8 cellular contexts compared by ENCODE assay signal in genomic region chr10:73168486-73168844, GRCh38. TPM values are rescaled to one million over a fixed set of nuclear protein-coding genes. Genes with fewer than 3 reads are reported as not detected.
DNase-seq lines count a peak whose midpoint lies in the region; ATAC-seq, FAIRE-seq and TF ChIP-seq lines count a peak whose summit lies in the region.

No MANE protein-coding gene starts in this region.

- intact Hi-C loops in body of pancreas (cut with DNase I): loop anchor here (10.0 kb wide), 1 partner anchor 64 kb away; no protein-coding TSS in a partner anchor
- intact Hi-C loops in HepG2 (cut with micrococcal nuclease; ENCODE audit: unreplicated experiment): loop anchor here (2.0 kb wide), 3 partner anchors 50 to 78 kb away; partner anchors contain the start of genes DNAJC9 and P4HA1

- TF ChIP-seq POLR2A in body of pancreas (IDR thresholded peaks at IDR 0.05): no peak
- TF ChIP-seq POLR2A in HepG2 (IDR thresholded peaks at IDR 0.05; ENCODE audit: insufficient read depth in 1 of 2, low read depth in 2 of 2, low read length in 2 of 2): 0 out of 4 replicates have a peak, but pooled peaks of 1 of the 2 experiments have one; percentile 1

- H3K4me3 ChIP-seq in HUES48 (ENCODE audit: low read depth, low read length) (peak overlapping the region; percentile 99), body of pancreas (peak overlapping the region; percentile 60 to 92), HepG2 (replicated peaks in 1 of 3; ENCODE audit: insufficient read depth in 1 of 3, low read depth in 2 of 3, low read length in 3 of 3) (peak overlapping the region; percentile 80 to 89 (median 84))

- WGBS in body of pancreas, 2 donors: 0% methylated on average over 6 of the region's 6 CpGs
- 2% methylated on average over 6 of the region's 6 CpGs for WGBS in HepG2 (ENCODE audit: low lambda C conversion rate)

- ATAC-seq in activated CD8-positive, alpha-beta memory T cell treated with anti-CD3 and anti-CD28 coated beads, Interleukin-2, amount 10 ng/mL, durations not matched to agents 7 days and 5 days: no peak
- ATAC-seq in body of pancreas (peak; percentile 12), HepG2 (peak; percentile 74), HG03520 (IDR thresholded peaks at IDR 0.05; ENCODE audit: unreplicated experiment) (no peak)

- POLR2A ChIA-PET in HepG2 (lab: Yijun Ruan, JAX): interaction anchor here (0.8 to 3.2 kb wide), 12 partner anchors 11 to 334 kb away, joined by 3 to 20 read pairs (median 4); partner anchors contain the start of genes DNAJC9, NUDT13 and P4HA1

- H3K4me1 Mint-ChIP-seq in activated CD8-positive, alpha-beta memory T cell treated with anti-CD3 and anti-CD28 coated beads, Interleukin-2, amount 10 ng/mL, durations not matched to agents 7 days and 5 days: peaks cover 34% of the 10 kb centered on the region
- H3K4me1 Mint-ChIP-seq in type B pancreatic cell (ENCODE audit: unreplicated experiment): peaks cover 10% of the 10 kb centered on the region

- CTCF ChIA-PET in activated CD8-positive, alpha-beta memory T cell treated with anti-CD3 and anti-CD28 coated beads, Interleukin-2, amount 10 ng/mL, durations not matched to agents 7 days and 5 days (lab: Charles Lee): interaction anchor here (0.7 to 3.4 kb wide), 5 partner anchors 10 to 476 kb away, joined by 3 to 23 read pairs (median 4); no protein-coding TSS in a partner anchor
- CTCF ChIA-PET in HepG2 (lab: Yijun Ruan, JAX; ENCODE audit: low intra/inter-chr PET ratio, low total read pairs): interaction anchor here (1.8 kb wide), 1 partner anchor 51 kb away, joined by 4 read pairs; no protein-coding TSS in a partner anchor

- TF ChIP-seq EP300 in HepG2 (IDR thresholded peaks at IDR 0.05; ENCODE audit: low read depth in 2 of 2, low read length in 2 of 2): no peak
- TF ChIP-seq EP300 in HepG2 (CRISPR knock-in tag; IDR thresholded peaks at IDR 0.05; ENCODE audit: borderline replicate concordance): no peak

- peaks cover 34% of the 10 kb centered on the region for H3K79me2 ChIP-seq in HepG2 (ENCODE audit: insufficient read depth, low read length)

- peak overlapping the region; percentile 1 for H2AFZ ChIP-seq in HepG2 (ENCODE audit: low read length)

- no peak for DNase-seq in activated CD8-positive, alpha-beta memory T cell treated with anti-CD3 and anti-CD28 coated beads, Interleukin-2, amount 10 ng/mL, durations not matched to agents 7 days and 5 days
- no peak for DNase-seq in activated CD8-positive, alpha-beta memory T cell treated with anti-CD3 and anti-CD28 coated beads for 24 hours
- DNase-seq in body of pancreas (no peak), HepG2 (ENCODE audit: low spot score) (peak; percentile 47), type B pancreatic cell (ENCODE audit: extremely low spot score, unreplicated experiment) (no peak), NCI-H1417 treated with DMSO at 0.1 percent for 48 hours (lab: John Stamatoyannopoulos, UW) (no peak)

- no peak for TF ChIP-seq RAD21 in HepG2 (CRISPR knock-in tag; IDR thresholded peaks at IDR 0.05)

- H3K9me3 Mint-ChIP-seq in activated CD8-positive, alpha-beta memory T cell treated with anti-CD3 and anti-CD28 coated beads, Interleukin-2, amount 10 ng/mL, durations not matched to agents 7 days and 5 days (ENCODE audit: low read depth): no peaks in the 10 kb centered on the region
- H3K9me3 Mint-ChIP-seq in type B pancreatic cell: no peaks in the 10 kb centered on the region

- no peaks in the 10 kb centered on the region for H3K27me3 Mint-ChIP-seq in activated CD8-positive, alpha-beta memory T cell treated with anti-CD3 and anti-CD28 coated beads, Interleukin-2, amount 10 ng/mL, durations not matched to agents 7 days and 5 days
- H3K27me3 Mint-ChIP-seq in type B pancreatic cell: no peaks in the 10 kb centered on the region

- H3K9ac ChIP-seq in HUES48 (ENCODE audit: low read depth, low read length): peak overlapping the region; percentile 65
- peak overlapping the region; percentile 93 for H3K9ac ChIP-seq in HepG2 (ENCODE audit: insufficient read depth, low read depth, low read length)

- H3K9me3 ChIP-seq in HUES48 (ENCODE audit: control insufficient read depth, insufficient read depth, low read length) (no peaks in the 10 kb centered on the region), body of pancreas (no peaks in the 10 kb centered on the region), HepG2 (ENCODE audit: low read length) (no peaks in the 10 kb centered on the region)

- TF ChIP-seq CTCF in body of pancreas (IDR thresholded peaks at IDR 0.05): no peak
- TF ChIP-seq CTCF in HepG2 (CRISPR knock-in tag; IDR thresholded peaks at IDR 0.05): no peak
- TF ChIP-seq CTCF in type B pancreatic cell (conservative IDR thresholded peaks at IDR 0.05): no peak

- H4K20me1 ChIP-seq in HepG2 (ENCODE audit: insufficient read depth, low read length): no peaks in the 10 kb centered on the region

- peak overlapping the region; percentile 99 for H3K4me3 Mint-ChIP-seq in activated CD8-positive, alpha-beta memory T cell treated with anti-CD3 and anti-CD28 coated beads, Interleukin-2, amount 10 ng/mL, durations not matched to agents 7 days and 5 days
- peak overlapping the region; percentile 100 for H3K4me3 Mint-ChIP-seq in type B pancreatic cell

- H3K36me3 ChIP-seq in HUES48 (ENCODE audit: control insufficient read depth, insufficient read depth, low read length): peaks cover 9% of the 10 kb centered on the region
- peaks cover 0 to 2% of the 10 kb centered on the region in 2 donors for H3K36me3 ChIP-seq in body of pancreas (replicated peaks in 1 of 2; ENCODE audit: insufficient read depth in 1 of 2, low read depth in 2 of 2)
- H3K36me3 ChIP-seq in HepG2 (replicated peaks in 1 of 2; ENCODE audit: control insufficient read depth in 1 of 2, insufficient read depth in 2 of 2, low read length in 2 of 2): 0 out of 5 replicates have a peak, but pooled peaks cover 0 to 8% of the 10 kb centered on the region in 2 experiments

- H3K27me3 ChIP-seq in HUES48 (ENCODE audit: control insufficient read depth, insufficient read depth, low read length) (no peaks in the 10 kb centered on the region), body of pancreas (no peaks in the 10 kb centered on the region), HepG2 (ENCODE audit: control insufficient read depth in 1 of 2, insufficient read depth in 2 of 2, low read length in 2 of 2) (no peaks in the 10 kb centered on the region; a peak in 1 of 5 replicates)

- BruUV-seq in HepG2 (replicated peaks; lab: Mats Ljungman, UMichigan): TSS peak; percentile 87

- no peaks in the 10 kb centered on the region for H3K4me1 ChIP-seq in HUES48 (ENCODE audit: control insufficient read depth, insufficient read depth, low read length)
- peaks cover 29% of the 10 kb centered on the region for H3K4me1 ChIP-seq in body of pancreas
- peaks cover 15% of the 10 kb centered on the region for H3K4me1 ChIP-seq in HepG2 (ENCODE audit: insufficient read depth, low read length)

- H3K27ac Mint-ChIP-seq in activated CD8-positive, alpha-beta memory T cell treated with anti-CD3 and anti-CD28 coated beads, Interleukin-2, amount 10 ng/mL, durations not matched to agents 7 days and 5 days: peak overlapping the region; percentile 93
- peak overlapping the region; percentile 100 for H3K27ac Mint-ChIP-seq in type B pancreatic cell

- peak overlapping the region; percentile 85 for H3K4me2 ChIP-seq in HepG2 (ENCODE audit: low read depth, low read length)

- in situ Hi-C loops in HepG2 (cut with HindIII; ENCODE audit: extremely low pct_ligation_motif_present, low pct_unique_long_range_greater_than_20kb): no loop called here

- H3K27ac ChIP-seq in HUES48 (ENCODE audit: low read depth, low read length) (peak overlapping the region; percentile 95), body of pancreas (peak overlapping the region; percentile 81 to 95 (median 92)), HepG2 (ENCODE audit: extremely low read length, insufficient read depth, low read length) (peak overlapping the region; percentile 89)

- peaks cover 18% of the 10 kb centered on the region for H3K36me3 Mint-ChIP-seq in activated CD8-positive, alpha-beta memory T cell treated with anti-CD3 and anti-CD28 coated beads, Interleukin-2, amount 10 ng/mL, durations not matched to agents 7 days and 5 days
- peaks cover 12% of the 10 kb centered on the region for H3K36me3 Mint-ChIP-seq in type B pancreatic cell

- FAIRE-seq in HepG2 (lab: Jason Lieb, UNC): peak; percentile 73

RNA-seq across cellular contexts. Expression of gene FAM149B1, which starts 0.5 kb away (rescaled TPM):
- total RNA-seq in activated CD8-positive, alpha-beta memory T cell treated with anti-CD3 and anti-CD28 coated beads, Interleukin-2, amount 10 ng/mL, durations not matched to agents 7 days and 5 days: 10 to 100 TPM; 13.4 to 14.7 TPM
- 10 to 100 TPM in 1 of 2 donors, 1 to 10 TPM in 1; 4.9 to 17.1 TPM for total RNA-seq in body of pancreas
- total RNA-seq in HepG2 (2016; rRNA removed; fragmentation: Illumina TruSeq; extraction: Trizol): 9.1 and 9.3 TPM in 2 replicates
- total RNA-seq in HepG2 (2016; cell fraction: cytosol; rRNA removed; fragmentation: Illumina TruSeq; extraction: Trizol; ENCODE audit: low read depth): 8.8 and 9.0 TPM in 2 replicates
- total RNA-seq in HepG2 (2016; cell fraction: insoluble cytoplasmic fraction; rRNA removed; fragmentation: Illumina TruSeq; extraction: Trizol): 7.4 and 8.3 TPM in 2 replicates
- 14.6 and 16.2 TPM in 2 replicates for total RNA-seq in HepG2 (2016; cell fraction: membrane; rRNA removed; fragmentation: Illumina TruSeq; extraction: Trizol)
- total RNA-seq in HepG2 (2016; cell fraction: nucleus; rRNA removed; fragmentation: Illumina TruSeq; extraction: Trizol): 5.7 and 8.2 TPM in 2 replicates
- polyA plus RNA-seq in HepG2 (2011; rRNA removed): 14.7 and 16.8 TPM in 2 replicates
- 11.4 and 15.6 TPM in 2 replicates for polyA plus RNA-seq in HepG2 (2011; cell fraction: cytosol; rRNA removed)
- polyA plus RNA-seq in HepG2 (2011; cell fraction: nucleus; rRNA removed): 16.3 and 16.9 TPM in 2 replicates
- polyA plus RNA-seq in HepG2 (2012): 8.6 and 10.6 TPM in 2 replicates
- polyA plus RNA-seq in HepG2 (2016; cell fraction: cytosol; fragmentation: Illumina TruSeq; extraction: Trizol; ENCODE audit: low read depth): 9.0 and 10.7 TPM in 2 replicates
- polyA plus RNA-seq in HepG2 (2016; cell fraction: insoluble cytoplasmic fraction; fragmentation: Illumina TruSeq; extraction: Trizol; ENCODE audit: low read depth): 8.7 and 8.9 TPM in 2 replicates
- 14.0 and 17.5 TPM in 2 replicates for polyA plus RNA-seq in HepG2 (2016; cell fraction: membrane; fragmentation: Illumina TruSeq; extraction: Trizol; ENCODE audit: low read depth)
- polyA plus RNA-seq in HepG2 (2016; cell fraction: nucleus; fragmentation: Illumina TruSeq; extraction: Trizol; ENCODE audit: insufficient read depth, low read depth): 12.3 and 15.2 TPM in 2 replicates
- polyA minus RNA-seq in HepG2 (2011; rRNA and poly(A)+ RNA removed; ENCODE audit: low replicate concordance): 10.6 and 13.2 TPM in 2 replicates
- polyA minus RNA-seq in HepG2 (2011; cell fraction: cytosol; rRNA and poly(A)+ RNA removed): 6.1 and 10.5 TPM in 2 replicates
- 9.9 and 15.8 TPM in 2 replicates for polyA minus RNA-seq in HepG2 (2011; cell fraction: nucleus; rRNA and poly(A)+ RNA removed)
- 25.0 and 29.8 TPM in 2 replicates for total RNA-seq in type B pancreatic cell (ENCODE audit: low replicate concordance)

RNA-seq across cellular contexts. Expression of gene ECD, which starts 0.7 kb away (rescaled TPM):
- total RNA-seq in activated CD8-positive, alpha-beta memory T cell treated with anti-CD3 and anti-CD28 coated beads, Interleukin-2, amount 10 ng/mL, durations not matched to agents 7 days and 5 days: 10 to 100 TPM; 26.7 to 30.5 TPM
- total RNA-seq in body of pancreas: 10 to 100 TPM; 14.8 to 19.8 TPM
- 27.6 and 41.8 TPM in 2 replicates for total RNA-seq in HepG2 (2016; rRNA removed; fragmentation: Illumina TruSeq; extraction: Trizol)
- total RNA-seq in HepG2 (2016; cell fraction: cytosol; rRNA removed; fragmentation: Illumina TruSeq; extraction: Trizol; ENCODE audit: low read depth): 3.5 and 4.7 TPM in 2 replicates
- total RNA-seq in HepG2 (2016; cell fraction: insoluble cytoplasmic fraction; rRNA removed; fragmentation: Illumina TruSeq; extraction: Trizol): 26.8 and 41.9 TPM in 2 replicates
- total RNA-seq in HepG2 (2016; cell fraction: membrane; rRNA removed; fragmentation: Illumina TruSeq; extraction: Trizol): 6.3 and 7.0 TPM in 2 replicates
- total RNA-seq in HepG2 (2016; cell fraction: nucleus; rRNA removed; fragmentation: Illumina TruSeq; extraction: Trizol): 25.6 and 27.8 TPM in 2 replicates
- polyA plus RNA-seq in HepG2 (2011; rRNA removed): 17.4 and 21.5 TPM in 2 replicates
- 12.4 and 14.5 TPM in 2 replicates for polyA plus RNA-seq in HepG2 (2011; cell fraction: cytosol; rRNA removed)
- polyA plus RNA-seq in HepG2 (2011; cell fraction: nucleus; rRNA removed): 12.0 and 12.2 TPM in 2 replicates
- 13.6 and 15.8 TPM in 2 replicates for polyA plus RNA-seq in HepG2 (2012)
- 2.1 and 2.2 TPM in 2 replicates for polyA plus RNA-seq in HepG2 (2016; cell fraction: cytosol; fragmentation: Illumina TruSeq; extraction: Trizol; ENCODE audit: low read depth)
- 39.7 and 42.6 TPM in 2 replicates for polyA plus RNA-seq in HepG2 (2016; cell fraction: insoluble cytoplasmic fraction; fragmentation: Illumina TruSeq; extraction: Trizol; ENCODE audit: low read depth)
- 3.0 and 3.6 TPM in 2 replicates for polyA plus RNA-seq in HepG2 (2016; cell fraction: membrane; fragmentation: Illumina TruSeq; extraction: Trizol; ENCODE audit: low read depth)
- polyA plus RNA-seq in HepG2 (2016; cell fraction: nucleus; fragmentation: Illumina TruSeq; extraction: Trizol; ENCODE audit: insufficient read depth, low read depth): 23.4 and 24.6 TPM in 2 replicates
- polyA minus RNA-seq in HepG2 (2011; rRNA and poly(A)+ RNA removed; ENCODE audit: low replicate concordance): 23.9 and 37.6 TPM in 2 replicates
- 14.0 and 18.4 TPM in 2 replicates for polyA minus RNA-seq in HepG2 (2011; cell fraction: cytosol; rRNA and poly(A)+ RNA removed)
- polyA minus RNA-seq in HepG2 (2011; cell fraction: nucleus; rRNA and poly(A)+ RNA removed): 41.2 and 47.6 TPM in 2 replicates
- 26.5 and 27.9 TPM in 2 replicates for total RNA-seq in type B pancreatic cell (ENCODE audit: low replicate concordance)

RNA-seq across cellular contexts. Expression of gene NUDT13, which starts 58.2 kb away (rescaled TPM):
- 1 to 10 TPM; 1.2 TPM for total RNA-seq in activated CD8-positive, alpha-beta memory T cell treated with anti-CD3 and anti-CD28 coated beads, Interleukin-2, amount 10 ng/mL, durations not matched to agents 7 days and 5 days
- 1 to 10 TPM; 2.3 to 3.3 TPM for total RNA-seq in body of pancreas
- total RNA-seq in HepG2 (2016; rRNA removed; fragmentation: Illumina TruSeq; extraction: Trizol): 2.5 and 4.2 TPM in 2 replicates
- 0.62 and 0.71 TPM in 2 replicates for total RNA-seq in HepG2 (2016; cell fraction: cytosol; rRNA removed; fragmentation: Illumina TruSeq; extraction: Trizol; ENCODE audit: low read depth)
- total RNA-seq in HepG2 (2016; cell fraction: insoluble cytoplasmic fraction; rRNA removed; fragmentation: Illumina TruSeq; extraction: Trizol): 2.6 and 3.4 TPM in 2 replicates
- total RNA-seq in HepG2 (2016; cell fraction: membrane; rRNA removed; fragmentation: Illumina TruSeq; extraction: Trizol): 1.4 and 1.7 TPM in 2 replicates
- total RNA-seq in HepG2 (2016; cell fraction: nucleus; rRNA removed; fragmentation: Illumina TruSeq; extraction: Trizol): 4.1 and 5.2 TPM in 2 replicates
- 5.0 and 6.5 TPM in 2 replicates for polyA plus RNA-seq in HepG2 (2011; rRNA removed)
- polyA plus RNA-seq in HepG2 (2011; cell fraction: cytosol; rRNA removed): 2.8 and 3.1 TPM in 2 replicates
- polyA plus RNA-seq in HepG2 (2011; cell fraction: nucleus; rRNA removed): 8.1 and 8.8 TPM in 2 replicates
- polyA plus RNA-seq in HepG2 (2012): 3.6 and 5.2 TPM in 2 replicates
- 0.85 and 1.0 TPM in 2 replicates for polyA plus RNA-seq in HepG2 (2016; cell fraction: cytosol; fragmentation: Illumina TruSeq; extraction: Trizol; ENCODE audit: low read depth)
- polyA plus RNA-seq in HepG2 (2016; cell fraction: insoluble cytoplasmic fraction; fragmentation: Illumina TruSeq; extraction: Trizol; ENCODE audit: low read depth): 3.0 and 4.1 TPM in 2 replicates
- polyA plus RNA-seq in HepG2 (2016; cell fraction: membrane; fragmentation: Illumina TruSeq; extraction: Trizol; ENCODE audit: low read depth): 1.5 and 1.7 TPM in 2 replicates
- polyA plus RNA-seq in HepG2 (2016; cell fraction: nucleus; fragmentation: Illumina TruSeq; extraction: Trizol; ENCODE audit: insufficient read depth, low read depth): 8.3 and 9.2 TPM in 2 replicates
- 1.9 and 2.1 TPM in 2 replicates for polyA minus RNA-seq in HepG2 (2011; rRNA and poly(A)+ RNA removed; ENCODE audit: low replicate concordance)
- polyA minus RNA-seq in HepG2 (2011; cell fraction: cytosol; rRNA and poly(A)+ RNA removed): 1.4 and 1.5 TPM in 2 replicates
- 4.6 and 4.8 TPM in 2 replicates for polyA minus RNA-seq in HepG2 (2011; cell fraction: nucleus; rRNA and poly(A)+ RNA removed)
- 3.0 and 3.1 TPM in 2 replicates for total RNA-seq in type B pancreatic cell (ENCODE audit: low replicate concordance)

Comparison
In these comparisons a context has a peak if more than half of its experiments do, and no peak if none do; other contexts are left out.
1. ATAC-seq: peak in body of pancreas (single experiment) and HepG2 (single experiment); none in activated CD8-positive, alpha-beta memory T cell treated with anti-CD3 and anti-CD28 coated beads, Interleukin-2, amount 10 ng/mL, durations not matched to agents 7 days and 5 days (single experiment) and HG03520 (single experiment).
2. Peak in every context shown above with its lines, with median percentiles within 50 percentile points of each other: H3K27ac ChIP-seq and H3K4me3 ChIP-seq.